Comparison of ENCODE assay signal across 1 cellular context in the genomic region with DNA sequence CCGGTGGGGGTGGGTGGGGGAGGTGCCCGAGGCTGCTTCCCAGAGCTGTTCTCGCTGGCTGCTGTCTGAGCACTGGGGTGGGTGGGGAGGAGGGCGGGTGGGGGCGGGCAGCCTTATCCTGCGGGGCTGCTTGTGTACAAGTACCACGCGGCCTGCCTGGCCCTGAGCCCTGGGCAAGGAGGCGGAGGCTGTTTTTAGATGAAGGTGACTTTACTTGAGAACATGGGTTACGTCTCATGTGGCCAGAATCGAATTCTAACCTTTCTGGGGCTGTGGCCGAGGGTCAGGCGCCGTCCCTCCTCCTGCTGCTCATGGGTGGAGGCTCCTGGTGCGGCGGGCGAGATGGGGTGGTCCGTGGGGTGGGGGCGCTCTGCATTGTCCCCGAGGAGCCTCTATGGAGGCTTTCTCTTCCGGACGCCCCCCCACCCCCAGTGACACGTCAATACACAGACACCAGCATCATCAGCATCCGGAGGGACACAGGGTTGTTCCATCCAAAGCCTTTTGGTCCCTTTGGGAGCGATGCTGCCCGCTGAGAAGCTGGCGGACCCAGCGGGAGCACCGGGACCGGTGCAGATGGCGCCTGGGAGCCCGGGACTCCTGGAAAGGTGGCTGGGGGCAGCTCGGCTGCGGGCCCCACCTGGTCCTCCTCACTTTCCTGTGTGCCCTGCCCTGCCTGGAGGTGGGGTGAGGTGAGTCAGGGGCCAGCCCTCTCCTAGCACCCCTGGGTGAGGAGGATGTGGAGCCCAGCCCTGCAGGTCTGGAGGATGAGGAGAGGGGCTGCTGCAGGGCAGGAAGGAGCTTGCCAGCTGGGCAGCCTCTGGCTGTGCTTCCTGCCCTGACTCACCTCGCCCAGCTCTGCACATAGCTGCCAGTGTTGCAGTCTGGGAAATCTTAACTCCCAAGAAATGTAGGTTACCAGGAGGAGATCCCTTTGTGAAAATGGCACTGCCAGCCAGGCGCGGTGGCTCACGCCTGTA.
A peak's percentile ranks its signal among the peaks of the same experiment; 100 is the strongest.
TF ChIP-seq lines count a peak whose summit lies in the region.

No MANE protein-coding gene starts in this region.

TF ChIP-seq in GM12878, 131 proteins besides CTCF, POLR2A, EP300 and RAD21:
- TF ChIP-seq JUNB (IDR thresholded peaks at IDR 0.05), result no peak
- no peak for TF ChIP-seq JUND (IDR thresholded peaks at IDR 0.05; ENCODE audit: low read depth, low read length)
- TF ChIP-seq IKZF1 (conservative IDR thresholded peaks at IDR 0.05), result 0 out of 2 replicates have a peak, but pooled peaks have one; percentile 14
- TF ChIP-seq ZNF24 (IDR thresholded peaks at IDR 0.05), result no peak
- no peak for TF ChIP-seq ZSCAN29 (IDR thresholded peaks at IDR 0.05)
- no peak for TF ChIP-seq IKZF2 (IDR thresholded peaks at IDR 0.05)
- TF ChIP-seq, protein P1, sequence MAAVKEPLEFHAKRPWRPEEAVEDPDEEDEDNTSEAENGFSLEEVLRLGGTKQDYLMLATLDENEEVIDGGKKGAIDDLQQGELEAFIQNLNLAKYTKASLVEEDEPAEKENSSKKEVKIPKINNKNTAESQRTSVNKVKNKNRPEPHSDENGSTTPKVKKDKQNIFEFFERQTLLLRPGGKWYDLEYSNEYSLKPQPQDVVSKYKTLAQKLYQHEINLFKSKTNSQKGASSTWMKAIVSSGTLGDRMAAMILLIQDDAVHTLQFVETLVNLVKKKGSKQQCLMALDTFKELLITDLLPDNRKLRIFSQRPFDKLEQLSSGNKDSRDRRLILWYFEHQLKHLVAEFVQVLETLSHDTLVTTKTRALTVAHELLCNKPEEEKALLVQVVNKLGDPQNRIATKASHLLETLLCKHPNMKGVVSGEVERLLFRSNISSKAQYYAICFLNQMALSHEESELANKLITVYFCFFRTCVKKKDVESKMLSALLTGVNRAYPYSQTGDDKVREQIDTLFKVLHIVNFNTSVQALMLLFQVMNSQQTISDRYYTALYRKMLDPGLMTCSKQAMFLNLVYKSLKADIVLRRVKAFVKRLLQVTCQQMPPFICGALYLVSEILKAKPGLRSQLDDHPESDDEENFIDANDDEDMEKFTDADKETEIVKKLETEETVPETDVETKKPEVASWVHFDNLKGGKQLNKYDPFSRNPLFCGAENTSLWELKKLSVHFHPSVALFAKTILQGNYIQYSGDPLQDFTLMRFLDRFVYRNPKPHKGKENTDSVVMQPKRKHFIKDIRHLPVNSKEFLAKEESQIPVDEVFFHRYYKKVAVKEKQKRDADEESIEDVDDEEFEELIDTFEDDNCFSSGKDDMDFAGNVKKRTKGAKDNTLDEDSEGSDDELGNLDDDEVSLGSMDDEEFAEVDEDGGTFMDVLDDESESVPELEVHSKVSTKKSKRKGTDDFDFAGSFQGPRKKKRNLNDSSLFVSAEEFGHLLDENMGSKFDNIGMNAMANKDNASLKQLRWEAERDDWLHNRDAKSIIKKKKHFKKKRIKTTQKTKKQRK (IDR thresholded peaks at IDR 0.05; ENCODE audit: low read depth, low read length), result no peak
